25 cellular contexts compared by ENCODE assay signal in the genomic region with DNA sequence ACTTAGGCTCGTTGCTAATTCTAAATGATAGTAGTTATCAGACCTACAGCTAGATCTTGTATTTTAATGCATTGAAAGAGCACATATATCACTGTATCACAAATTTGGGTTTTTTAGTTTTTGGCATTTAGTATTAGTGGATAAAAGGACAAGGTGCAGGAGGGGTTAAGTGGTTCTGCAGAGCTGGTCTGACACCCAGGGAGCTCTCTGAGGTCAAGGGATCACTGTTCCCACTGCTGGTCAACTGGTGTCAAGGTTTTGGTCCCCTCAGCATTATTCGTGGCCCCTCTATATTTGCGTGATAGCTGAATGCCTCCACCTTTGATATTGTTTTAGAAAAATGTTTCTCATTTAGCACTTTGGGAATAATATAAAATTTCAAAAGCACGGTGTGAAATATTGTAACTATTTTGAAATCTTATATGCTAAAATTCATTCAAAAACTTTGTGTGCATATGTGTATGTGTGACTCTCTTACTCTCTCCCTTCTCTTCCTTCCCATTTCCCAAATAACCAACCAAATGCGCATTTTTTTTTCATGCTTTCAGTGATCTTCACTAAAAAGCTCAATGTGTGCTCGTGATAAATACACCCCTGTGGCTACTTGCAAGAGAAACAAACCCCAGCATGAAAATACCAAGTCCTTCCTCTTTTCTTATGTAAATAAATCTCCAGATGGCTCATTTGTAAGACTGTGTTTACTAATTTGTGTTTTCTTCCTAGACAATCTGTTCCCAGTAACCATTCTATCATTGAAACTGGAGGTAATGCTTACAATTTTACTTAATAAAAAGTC.
"Had no signal": no experiment of that assay in that cellular context is flagged by ENCODE, and none has a peak within 500 bp of the region (broad histone marks: within the 10 kb centered on the region; RNA-seq: fewer than 3 reads in every experiment).

No MANE protein-coding gene starts in this region.

- H3K4me1 Mint-ChIP-seq: activated B cell treated with CpG ODN at 0.5 μM for 24 hours had no signal

- H3K27ac Mint-ChIP-seq: activated B cell treated with CpG ODN at 0.5 μM for 24 hours; activated CD4-positive, alpha-beta memory T cell treated with anti-CD3 and anti-CD28 coated beads for 36 hours; activated naive CD8-positive, alpha-beta T cell; activated T-helper 1 cell treated with anti-CD3 and anti-CD28 coated beads, Interleukin-12 subunit alpha, Interleukin-12 subunit beta, Interleukin-2, Interleukin-4 antibody, amounts not matched to agents 30 ng/mL and 10 ng/mL and 1 ng/mL, durations not matched to agents 14 hours and 24 hours and 36 hours; dendritic cell treated with granulocyte-macrophage colony-stimulating factor and Interleukin-4, amounts not matched to agents 40 ng/mL and 50 ng/mL, for 4 days; effector memory CD8-positive, alpha-beta T cell; nephron; T-helper 2 cell treated with Interferon-gamma antibody and Interleukin-4, amounts not matched to agents 5 μg/mL and 100 μg/mL, for 36 hours had no signal

- H3K36me3 Mint-ChIP-seq: activated CD4-positive, alpha-beta memory T cell treated with anti-CD3 and anti-CD28 coated beads for 36 hours; activated naive CD8-positive, alpha-beta T cell had no signal

- H3K36me3 ChIP-seq: cardiac muscle cell, esophagus squamous epithelium, heart right ventricle, left ventricle myocardium inferior, tibial nerve, vagina had no signal

- H3K4me1 ChIP-seq: tibial nerve had no signal

- H3K9me3 Mint-ChIP-seq: activated B cell treated with CpG ODN at 0.5 μM for 24 hours; activated CD4-positive, alpha-beta memory T cell treated with anti-CD3 and anti-CD28 coated beads for 36 hours; activated T-helper 1 cell treated with anti-CD3 and anti-CD28 coated beads, Interleukin-12 subunit alpha, Interleukin-12 subunit beta, Interleukin-2, Interleukin-4 antibody, amounts not matched to agents 30 ng/mL and 10 ng/mL and 1 ng/mL, durations not matched to agents 14 hours and 24 hours and 36 hours; dendritic cell treated with granulocyte-macrophage colony-stimulating factor and Interleukin-4, amounts not matched to agents 40 ng/mL and 50 ng/mL, for 4 days; effector memory CD8-positive, alpha-beta T cell; nephron; T-helper 2 cell treated with Interferon-gamma antibody and Interleukin-4, amounts not matched to agents 5 μg/mL and 100 μg/mL, for 36 hours had no signal

- H3K4me3 Mint-ChIP-seq: activated B cell treated with CpG ODN at 0.5 μM for 24 hours; activated CD4-positive, alpha-beta memory T cell treated with anti-CD3 and anti-CD28 coated beads for 36 hours; activated naive CD8-positive, alpha-beta T cell; activated T-helper 1 cell treated with anti-CD3 and anti-CD28 coated beads, Interleukin-12 subunit alpha, Interleukin-12 subunit beta, Interleukin-2, Interleukin-4 antibody, amounts not matched to agents 30 ng/mL and 10 ng/mL and 1 ng/mL, durations not matched to agents 14 hours and 24 hours and 36 hours; dendritic cell treated with granulocyte-macrophage colony-stimulating factor and Interleukin-4, amounts not matched to agents 40 ng/mL and 50 ng/mL, for 4 days; effector memory CD8-positive, alpha-beta T cell; nephron; T-helper 2 cell treated with Interferon-gamma antibody and Interleukin-4, amounts not matched to agents 5 μg/mL and 100 μg/mL, for 36 hours had no signal

- H3K27me3 Mint-ChIP-seq: dendritic cell treated with granulocyte-macrophage colony-stimulating factor and Interleukin-4, amounts not matched to agents 40 ng/mL and 50 ng/mL, for 4 days had no signal

- H3K27ac ChIP-seq: cardiac muscle cell, heart right ventricle, left ventricle myocardium inferior, tibial nerve, vagina had no signal

- H3K9me3 ChIP-seq: esophagus squamous epithelium, heart right ventricle, left ventricle myocardium inferior, tibial nerve, vagina had no signal

- H3K27me3 ChIP-seq: cardiac muscle cell, esophagus squamous epithelium, tibial nerve, vagina had no signal

- DNase-seq: activated B cell treated with CpG ODN at 0.5 μM for 24 hours; activated CD4-positive, alpha-beta memory T cell treated with anti-CD3 and anti-CD28 coated beads for 36 hours; activated CD4-positive, alpha-beta T cell treated with anti-CD3 and anti-CD28 coated beads for 4 hours; activated T-cell treated with anti-CD3 and anti-CD28 coated beads for 4 hours; effector memory CD8-positive, alpha-beta T cell; esophagus squamous epithelium; heart right ventricle; kidney glomerular epithelial cell; left ventricle myocardium inferior; mammary epithelial cell; midbrain; occipital lobe; posterior cingulate gyrus; retina; stimulated activated CD4-positive, alpha-beta T cell treated with anti-CD3 and anti-CD28 coated beads, Interleukin-1b, Interleukin-23, amount 100 ng/mL, for 48 hours; stimulated activated CD8-positive, alpha-beta memory T cell treated with anti-CD3 and anti-CD28 coated beads, Interleukin-4, amount 100 ng/mL, for 48 hours; stimulated activated naive CD4-positive, alpha-beta T cell treated with Interleukin-2 at 50 U/mL for 16 hours had no signal

- ATAC-seq: effector memory CD8-positive, alpha-beta T cell; heart right ventricle had no signal

- H3K4me3 ChIP-seq: cardiac muscle cell, esophagus squamous epithelium, heart right ventricle, left ventricle myocardium inferior, tibial nerve, vagina had no signal
